In genomic region chr2:96870631-96871255, GRCh38 we compare ENCODE assay signal across 8 cellular contexts. TPM values are rescaled to one million over a fixed set of nuclear protein-coding genes. Genes with fewer than 3 reads are reported as not detected.
DNase-seq lines count a peak whose midpoint lies in the region; ATAC-seq, FAIRE-seq and TF ChIP-seq lines count a peak whose summit lies in the region.

No MANE protein-coding gene starts in this region.

- dilution Hi-C loops in keratinocyte (cut with MboI; ENCODE audit: extremely low pct_ligation_motif_present, low sequenced_read_pairs), result no loop called here

- WGBS in H9 (ENCODE audit: extremely low coverage, insufficient read length, low lambda C conversion rate), result no CpG with 5 or more reads among the region's 13 CpGs

- no peak overlapping the region for H3K4ac ChIP-seq in H9 (ENCODE audit: low read depth, low read length)

- in situ Hi-C loops in astrocyte of the cerebellum (cut with HindIII; ENCODE audit: low sequenced_read_pairs), result no loop called here

- H3T11ph ChIP-seq in H9 (ENCODE audit: low read length), result no peak overlapping the region

- H3K9ac ChIP-seq in H9 (ENCODE audit: extremely low read depth, insufficient read length, low read length) (no peak overlapping the region), SK-N-MC (ENCODE audit: insufficient read length) (peak overlapping the region; percentile 84), keratinocyte (ENCODE audit: control insufficient read depth, extremely low read depth, insufficient read depth, low read length) (no peak overlapping the region)

- H3K4me3 ChIP-seq in SK-N-MC (peak overlapping the region; percentile 95), astrocyte of the cerebellum (ENCODE audit: low read depth, low read length) (peak overlapping the region; percentile 84), keratinocyte (ENCODE audit: control insufficient read depth in 2 of 3, extremely low read depth in 1 of 3, insufficient read depth in 2 of 3, low read depth in 1 of 3, low read length in 3 of 3) (peak overlapping the region in 2 of 3 experiments; percentile 33 to 80)

- DNase-seq in H9, result no peak
- DNase-seq in SK-N-MC (ENCODE audit: low read depth, low spot score), result no peak
- no peak for DNase-seq in astrocyte of the cerebellum (ENCODE audit: low read depth)
- DNase-seq in keratinocyte (ENCODE audit: low read depth, low spot score), result no peak
- DNase-seq in stimulated activated CD4-positive, alpha-beta T cell treated with anti-CD3 and anti-CD28 coated beads, Interleukin-2, amount 100 ng/mL, for 4 hours (ENCODE audit: low read depth), result peak; percentile 48
- DNase-seq in NCI-H1930 (lab: John Stamatoyannopoulos, UW), result no peak
- DNase-seq in D721Med (ENCODE audit: insufficient read length, low spot score), result no peak

- no peak overlapping the region for H2BK20ac ChIP-seq in H9 (ENCODE audit: low read depth, low read length, poor library complexity, severe bottlenecking)

- no peak overlapping the region for H2BK12ac ChIP-seq in H9 (ENCODE audit: insufficient read length, low read depth, low read length)

- peaks cover 10% of the 10 kb centered on the region for H3K79me1 ChIP-seq in H9 (ENCODE audit: insufficient read depth, low read depth, low read length, poor library complexity, severe bottlenecking)

- peaks cover 3 to 21% (median 14%) of the 10 kb centered on the region in 3 experiments for H3K36me3 Mint-ChIP-seq in H9 (ENCODE audit: insufficient read depth in 1 of 3, low read depth in 3 of 3)

- H4K20me1 ChIP-seq in H9 (ENCODE audit: control insufficient read depth, insufficient read depth, insufficient read length) (no peaks in the 10 kb centered on the region), keratinocyte (ENCODE audit: control insufficient read depth, extremely low read depth, insufficient read depth, low read length) (no peaks in the 10 kb centered on the region)

- no peak overlapping the region for H3K56ac ChIP-seq in H9 (ENCODE audit: insufficient read length, low read depth, low read length)

- peaks cover 16% of the 10 kb centered on the region for H3K23me2 ChIP-seq in H9 (ENCODE audit: insufficient read length, low read depth, low read length, poor library complexity, severe bottlenecking)

- FAIRE-seq in keratinocyte (lab: Jason Lieb, UNC), result peak; percentile 39
- no peak for FAIRE-seq in D721Med (lab: Jason Lieb, UNC)

- peaks cover 3% of the 10 kb centered on the region; the same call in 1 of the 2 replicates for H3K4me1 ChIP-seq in H9 (ENCODE audit: insufficient read depth, low read length)
- H3K4me1 ChIP-seq in keratinocyte (ENCODE audit: control insufficient read depth, extremely low read depth, insufficient read depth, low read length), result peaks cover 42% of the 10 kb centered on the region

- no peak for ATAC-seq in GM18870 (IDR thresholded peaks at IDR 0.05; ENCODE audit: unreplicated experiment)

- H3K27me3 ChIP-seq in H9 (ENCODE audit: insufficient read depth, low read length) (no peaks in the 10 kb centered on the region), keratinocyte (ENCODE audit: control insufficient read depth, extremely low read depth, insufficient read depth, low read length) (no peaks in the 10 kb centered on the region)

- H3K18ac ChIP-seq in H9 (ENCODE audit: insufficient read length, low read depth, low read length), result peak overlapping the region; percentile 21

- H3K27ac ChIP-seq in H9 (ENCODE audit: insufficient read length, low read depth, low read length), result no peak overlapping the region
- H3K27ac ChIP-seq in SK-N-MC, result no peak overlapping the region
- H3K27ac ChIP-seq in keratinocyte (ENCODE audit: control insufficient read depth, insufficient read depth, low read length), result no peak overlapping the region

- no peak overlapping the region for H2BK5ac ChIP-seq in H9 (ENCODE audit: insufficient read length, low read length)

- H3K4me2 ChIP-seq in H9 (ENCODE audit: insufficient read depth, insufficient read length, low read length) (peak overlapping the region; percentile 79), keratinocyte (ENCODE audit: control insufficient read depth, extremely low read depth, insufficient read depth, low read depth, low read length) (peak overlapping the region; percentile 11)

- peaks cover 3% of the 10 kb centered on the region for H3K9me1 ChIP-seq in keratinocyte (ENCODE audit: control insufficient read depth, extremely low read depth, insufficient read depth, low read length)

- H3K79me2 ChIP-seq in H9 (ENCODE audit: insufficient read depth, low read length) (peaks cover 10% of the 10 kb centered on the region; the same call in 1 of the 2 replicates), keratinocyte (ENCODE audit: control insufficient read depth, insufficient read depth, low read length) (peaks cover 9% of the 10 kb centered on the region)

- H4K8ac ChIP-seq in H9 (replicated peaks; ENCODE audit: insufficient read length, low read depth, low read length), result no peak overlapping the region

- peak overlapping the region in 2 of 3 experiments; percentile 44 to 52; a peak in 1 of 7 replicates for H3K27ac Mint-ChIP-seq in H9

- no peaks in the 10 kb centered on the region; the same call in 1 of the 2 replicates for H3K27me3 Mint-ChIP-seq in H9 (ENCODE audit: low read depth)

- no peaks in the 10 kb centered on the region for H3K9me3 Mint-ChIP-seq in H9

- H2AFZ ChIP-seq in H9 (ENCODE audit: low read length), result no peak overlapping the region
- peak overlapping the region; percentile 65 for H2AFZ ChIP-seq in keratinocyte (ENCODE audit: control insufficient read depth, low read length)

- no peak overlapping the region for H2AK5ac ChIP-seq in H9 (ENCODE audit: insufficient read length, low read length)

- H3K9me3 ChIP-seq in H9 (ENCODE audit: control insufficient read depth, low read depth, low read length) (no peaks in the 10 kb centered on the region), SK-N-MC (ENCODE audit: low read depth, low read length) (no peaks in the 10 kb centered on the region), keratinocyte (ENCODE audit: control insufficient read depth, low read depth, low read length) (no peaks in the 10 kb centered on the region)

- peak overlapping the region; percentile 74 to 84 for H3K4me3 Mint-ChIP-seq in H9

- no peak overlapping the region for H2BK120ac ChIP-seq in H9 (ENCODE audit: low read depth, low read length, poor library complexity, severe bottlenecking)

- no peak overlapping the region for H4K5ac ChIP-seq in H9 (ENCODE audit: insufficient read length, low read depth, low read length)

- H3K36me3 ChIP-seq in SK-N-MC (ENCODE audit: insufficient read depth, low read length) (peaks cover 9% of the 10 kb centered on the region; the same call in 1 of the 2 replicates), keratinocyte (ENCODE audit: control insufficient read depth in 2 of 2, extremely low read depth in 1 of 2, insufficient read depth in 2 of 2, low read length in 2 of 2) (peaks cover 4 to 9% of the 10 kb centered on the region in 2 experiments)

- no peak overlapping the region for H4K91ac ChIP-seq in H9 (ENCODE audit: insufficient read length, low read depth, low read length)

- H2BK15ac ChIP-seq in H9 (ENCODE audit: low read depth, low read length), result no peak overlapping the region

- TF ChIP-seq CTCF in H9 (conservative IDR thresholded peaks at IDR 0.05), result no peak
- TF ChIP-seq CTCF in astrocyte of the cerebellum (IDR thresholded peaks at IDR 0.05; ENCODE audit: low read depth, low read length, missing control alignments), result no peak
- no peak for TF ChIP-seq CTCF in keratinocyte (optimal IDR thresholded peaks at IDR 0.05 in 1 of 3, IDR thresholded peaks at IDR 0.05 in 1 of 3, conservative IDR thresholded peaks at IDR 0.05 in 1 of 3; ENCODE audit: extremely low read depth in 1 of 3, insufficient read depth in 2 of 3, low read length in 3 of 3)
- no peak for TF ChIP-seq CTCF in D721Med (IDR thresholded peaks at IDR 0.05; ENCODE audit: insufficient read depth, missing control alignments)

- peak overlapping the region; percentile 64 for H3K14ac ChIP-seq in H9 (ENCODE audit: insufficient read depth, low read length)

- H3K4me1 Mint-ChIP-seq in H9, result peaks cover 42 to 52% of the 10 kb centered on the region in 2 experiments

- no peak overlapping the region for H3K23ac ChIP-seq in H9 (ENCODE audit: insufficient read length, low read depth, low read length)

RNA-seq across cellular contexts. Expression of gene SEMA4C, which starts 0.9 kb away (rescaled TPM):
- total RNA-seq in H9 (2021), result 81.6 and 87.2 TPM in 2 replicates
- polyA plus RNA-seq in keratinocyte, result 6.9 to 10.2 TPM (median 7.5 TPM) in 3 replicates
- 1.2 TPM for polyA plus RNA-seq in keratinocyte (2011; ENCODE audit: low read depth)
- polyA plus RNA-seq in keratinocyte (2011; cell fraction: cytosol; rRNA removed), result 2.3 and 3.0 TPM in 2 replicates
- polyA plus RNA-seq in keratinocyte (2011; cell fraction: nucleus; rRNA removed), result 19.8 and 21.2 TPM in 2 replicates
- polyA plus RNA-seq in keratinocyte (2012; ENCODE audit: low replicate concordance), result 5.2 and 6.3 TPM in 2 replicates
- 12.4 to 21.9 TPM (median 13.6 TPM) in 3 replicates for polyA minus RNA-seq in keratinocyte
- 8.4 TPM for polyA minus RNA-seq in keratinocyte (2011; cell fraction: cytosol; rRNA and poly(A)+ RNA removed)
- polyA minus RNA-seq in keratinocyte (2011; cell fraction: nucleus; rRNA and poly(A)+ RNA removed), result 18.9 and 19.0 TPM in 2 replicates

RNA-seq across cellular contexts. Expression of gene ANKRD39, which starts 12.9 kb away (rescaled TPM):
- total RNA-seq in H9 (2021), result 13.0 and 13.9 TPM in 2 replicates
- polyA plus RNA-seq in keratinocyte, result 6.6 to 8.3 TPM (median 7.2 TPM) in 3 replicates
- polyA plus RNA-seq in keratinocyte (2011; ENCODE audit: low read depth), result 2.0 TPM
- 3.3 and 5.3 TPM in 2 replicates for polyA plus RNA-seq in keratinocyte (2011; cell fraction: cytosol; rRNA removed)
- 4.3 and 5.6 TPM in 2 replicates for polyA plus RNA-seq in keratinocyte (2011; cell fraction: nucleus; rRNA removed)
- polyA plus RNA-seq in keratinocyte (2012; ENCODE audit: low replicate concordance), result 4.1 and 11.5 TPM in 2 replicates
- 2.5 to 7.1 TPM (median 4.6 TPM) in 3 replicates for polyA minus RNA-seq in keratinocyte
- polyA minus RNA-seq in keratinocyte (2011; cell fraction: cytosol; rRNA and poly(A)+ RNA removed), result 3.1 TPM
- polyA minus RNA-seq in keratinocyte (2011; cell fraction: nucleus; rRNA and poly(A)+ RNA removed), result 3.3 and 4.8 TPM in 2 replicates

RNA-seq across cellular contexts. Expression of gene ANKRD23, which starts 26.9 kb away (rescaled TPM):
- total RNA-seq in H9 (2021), result 2.3 and 2.4 TPM in 2 replicates
- polyA plus RNA-seq in keratinocyte, result 0.39 to 2.0 TPM (median 1.4 TPM) in 3 replicates
- polyA plus RNA-seq in keratinocyte (2011; ENCODE audit: low read depth), result 2.3 TPM
- polyA plus RNA-seq in keratinocyte (2011; cell fraction: cytosol; rRNA removed), result 0.52 and 0.55 TPM in 2 replicates
- polyA plus RNA-seq in keratinocyte (2011; cell fraction: nucleus; rRNA removed), result 6.2 and 7.5 TPM in 2 replicates
- 0.87 and 1.1 TPM in 2 replicates for polyA plus RNA-seq in keratinocyte (2012; ENCODE audit: low replicate concordance)
- polyA minus RNA-seq in keratinocyte, result 0.30 to 2.5 TPM (median 1.4 TPM) in 3 replicates
- polyA minus RNA-seq in keratinocyte (2011; cell fraction: cytosol; rRNA and poly(A)+ RNA removed), result not detected
- polyA minus RNA-seq in keratinocyte (2011; cell fraction: nucleus; rRNA and poly(A)+ RNA removed), result 1.5 and 4.1 TPM in 2 replicates

RNA-seq across cellular contexts. Expression of gene CNNM3, which starts 54.7 kb away (rescaled TPM):
- total RNA-seq in H9 (2021), result 22.8 and 25.0 TPM in 2 replicates
- polyA plus RNA-seq in keratinocyte, result 2.3 to 3.1 TPM (median 2.6 TPM) in 3 replicates
- polyA plus RNA-seq in keratinocyte (2011; ENCODE audit: low read depth), result 2.1 TPM
- polyA plus RNA-seq in keratinocyte (2011; cell fraction: cytosol; rRNA removed), result 1.4 and 1.7 TPM in 2 replicates
- polyA plus RNA-seq in keratinocyte (2011; cell fraction: nucleus; rRNA removed), result 7.0 and 8.3 TPM in 2 replicates
- 3.9 and 5.2 TPM in 2 replicates for polyA plus RNA-seq in keratinocyte (2012; ENCODE audit: low replicate concordance)
- 5.6 to 11.6 TPM (median 10.5 TPM) in 3 replicates for polyA minus RNA-seq in keratinocyte
- 3.1 TPM for polyA minus RNA-seq in keratinocyte (2011; cell fraction: cytosol; rRNA and poly(A)+ RNA removed)
- polyA minus RNA-seq in keratinocyte (2011; cell fraction: nucleus; rRNA and poly(A)+ RNA removed), result 8.3 and 10.9 TPM in 2 replicates
